In genomic region chr9:95719354-95719753, GRCh38 we compare ENCODE assay signal across 18 cellular contexts.
DNase-seq lines count a peak whose midpoint lies in the region; ATAC-seq, FAIRE-seq and TF ChIP-seq lines count a peak whose summit lies in the region.
"Had no signal": no experiment of that assay in that cellular context is flagged by ENCODE, and none has a peak within 500 bp of the region (broad histone marks: within the 10 kb centered on the region; RNA-seq: fewer than 3 reads in every experiment).

No MANE protein-coding gene starts in this region.

- DNase-seq in Caco-2 (peak; percentile 15 to 57), Peyer's patch (peak in 2 of 3 donors; percentile 64 to 66), endodermal cell (peak; percentile 4), small intestine (peak; percentile 93), CD14-positive monocyte (ENCODE audit: low spot score) (no peak), foreskin keratinocyte (no peak)
- DNase-seq in stimulated activated CD4-positive, alpha-beta T cell treated with anti-CD3 and anti-CD28 coated beads, Interleukin-2, amount 100 ng/mL, for 48 hours = no peak
- DNase-seq: ACHN; CD4-positive, alpha-beta memory T cell; DMS153; DMS79 treated with DMSO at 0.1 percent for 48 hours; EL had no signal

- 0 out of 2 replicates have a peak, but pooled peaks cover 3% of the 10 kb centered on the region for H3K9me3 ChIP-seq in Caco-2
- peaks cover 0 to 6% (median 0%) of the 10 kb centered on the region in 4 donors for H3K9me3 ChIP-seq in Peyer's patch
- peaks cover 12% of the 10 kb centered on the region for H3K9me3 ChIP-seq in endodermal cell (ENCODE audit: control insufficient read depth, low read length)
- no peaks in the 10 kb centered on the region for H3K9me3 ChIP-seq in small intestine (ENCODE audit: control insufficient read depth, low read depth)

- FAIRE-seq in small intestine (lab: Jason Lieb, UNC) = no peak
- FAIRE-seq: D721Med, G401.6, GM12891, H54 had no signal

- H3K4me3 Mint-ChIP-seq in Caco-2 (ENCODE audit: unreplicated experiment) = peak overlapping the region; percentile 54
- no peak overlapping the region for H3K4me3 Mint-ChIP-seq in endodermal cell
- no peak overlapping the region for H3K4me3 Mint-ChIP-seq in CD14-positive monocyte
- H3K4me3 Mint-ChIP-seq: CD4-positive, alpha-beta memory T cell had no signal

- H3K27me3 ChIP-seq in Caco-2 (replicated peaks; ENCODE audit: control insufficient read depth, insufficient read depth, low read length) (no peaks in the 10 kb centered on the region), Peyer's patch (no peaks in the 10 kb centered on the region), endodermal cell (ENCODE audit: control insufficient read depth, insufficient read depth, low read length, poor library complexity, severe bottlenecking) (no peaks in the 10 kb centered on the region), small intestine (ENCODE audit: control insufficient read depth in 2 of 2, insufficient read depth in 2 of 2, low read length in 2 of 2) (no peaks in the 10 kb centered on the region), foreskin keratinocyte (peaks cover 3% of the 10 kb centered on the region)
- H3K27me3 ChIP-seq: BLaER1 treated with 17β-estradiol and CSF1 and Interleukin-3, amounts not matched to agents 10 nM and 100 nM had no signal

- BruUV-seq in Caco-2 (replicated peaks; lab: Mats Ljungman, UMichigan) = no TSS peak

- peaks cover 6% of the 10 kb centered on the region for H3K36me3 Mint-ChIP-seq in Caco-2 (ENCODE audit: insufficient read depth, unreplicated experiment)
- no peaks in the 10 kb centered on the region for H3K36me3 Mint-ChIP-seq in endodermal cell (ENCODE audit: low read depth)
- no peaks in the 10 kb centered on the region for H3K36me3 Mint-ChIP-seq in CD14-positive monocyte

- H3K36me3 ChIP-seq in Caco-2 (ENCODE audit: control insufficient read depth, insufficient read depth, low read length) = no peaks in the 10 kb centered on the region
- H3K36me3 ChIP-seq in Peyer's patch = no peaks in the 10 kb centered on the region
- no peaks in the 10 kb centered on the region for H3K36me3 ChIP-seq in endodermal cell (ENCODE audit: control insufficient read depth, insufficient read depth, low read length)
- H3K36me3 ChIP-seq in small intestine (ENCODE audit: control insufficient read depth in 2 of 2, insufficient read depth in 2 of 2, low read length in 2 of 2) = no peaks in the 10 kb centered on the region

- CTCF ChIA-PET in Caco-2 (lab: Charles Lee) = interaction anchor here (1.4 kb wide), 1 partner anchor 17 kb away, joined by 4 read pairs; no protein-coding TSS in a partner anchor

- TF ChIP-seq POLR2A in Peyer's patch (IDR thresholded peaks at IDR 0.05) = no peak

- H3K4me3 ChIP-seq in Caco-2 (ENCODE audit: low read depth, low read length) (no peak overlapping the region), Peyer's patch (no peak overlapping the region), endodermal cell (ENCODE audit: low read length) (no peak overlapping the region), small intestine (ENCODE audit: low read depth in 1 of 2, low read length in 2 of 2) (no peak overlapping the region)
- H3K4me3 ChIP-seq: BLaER1 treated with 17β-estradiol and CSF1 and Interleukin-3, amounts not matched to agents 10 nM and 100 nM had no signal

- H3K27me3 Mint-ChIP-seq in Caco-2 (ENCODE audit: insufficient read depth, unreplicated experiment) = no peaks in the 10 kb centered on the region
- no peaks in the 10 kb centered on the region for H3K27me3 Mint-ChIP-seq in endodermal cell (ENCODE audit: insufficient read depth)
- peaks cover 0 to 5% (median 3%) of the 10 kb centered on the region in 3 donors for H3K27me3 Mint-ChIP-seq in CD14-positive monocyte (ENCODE audit: low read depth in 3 of 3)
- H3K27me3 Mint-ChIP-seq: CD4-positive, alpha-beta memory T cell had no signal

- TF ChIP-seq CTCF in Caco-2 (IDR thresholded peaks at IDR 0.05; ENCODE audit: insufficient read depth in 1 of 2, low read depth in 1 of 2, low read length in 1 of 2, severe bottlenecking in 1 of 2, unreplicated experiment in 1 of 2) (no peak), Peyer's patch (IDR thresholded peaks at IDR 0.05) (no peak), endodermal cell (conservative IDR thresholded peaks at IDR 0.05) (no peak), CD14-positive monocyte (IDR thresholded peaks at IDR 0.05) (no peak), foreskin keratinocyte (conservative IDR thresholded peaks at IDR 0.05) (no peak)

- H3K9me3 Mint-ChIP-seq in Caco-2 (ENCODE audit: unreplicated experiment) (peaks cover 33% of the 10 kb centered on the region), endodermal cell (peaks cover 14% of the 10 kb centered on the region), CD14-positive monocyte (peaks cover 15 to 31% (median 27%) of the 10 kb centered on the region in 7 donors)

- intact Hi-C loops in Caco-2 (cut with micrococcal nuclease; ENCODE audit: unreplicated experiment) = no loop called here
- intact Hi-C loops in CD14-positive monocyte (cut with micrococcal nuclease) = no loop called here

- peaks cover 11% of the 10 kb centered on the region for H3K4me1 Mint-ChIP-seq in Caco-2 (ENCODE audit: low read depth, unreplicated experiment)
- no peaks in the 10 kb centered on the region for H3K4me1 Mint-ChIP-seq in endodermal cell
- H3K4me1 Mint-ChIP-seq in CD14-positive monocyte = peaks cover 2% of the 10 kb centered on the region

- ATAC-seq in foreskin keratinocyte = no peak
- ATAC-seq: HCT116 had no signal

- H3K4me1 ChIP-seq in Caco-2 (peaks cover 16% of the 10 kb centered on the region), Peyer's patch (peaks cover 0 to 22% (median 2%) of the 10 kb centered on the region in 4 donors), endodermal cell (ENCODE audit: control insufficient read depth, insufficient read depth, low read length) (no peaks in the 10 kb centered on the region), small intestine (ENCODE audit: control insufficient read depth in 2 of 2, insufficient read depth in 1 of 2, low read depth in 1 of 2, low read length in 1 of 2) (peaks cover 0 to 2% of the 10 kb centered on the region in 2 donors), foreskin keratinocyte (no peaks in the 10 kb centered on the region)

- POLR2A ChIA-PET in Caco-2 (lab: Charles Lee) = no interaction called here

- 91 to 97% methylated on average over 8 of the region's 8 CpGs for WGBS in endodermal cell (ENCODE audit: insufficient coverage in 1 of 2, insufficient read length in 1 of 2), 2 experiments
- WGBS in small intestine, 3 donors = 17 to 64% (median 45%) methylated on average over 8 of the region's 8 CpGs

- H3K27ac Mint-ChIP-seq in Caco-2 (ENCODE audit: unreplicated experiment) (no peak overlapping the region), endodermal cell (no peak overlapping the region), CD14-positive monocyte (no peak overlapping the region)
- H3K27ac Mint-ChIP-seq: CD4-positive, alpha-beta memory T cell had no signal

- peak overlapping the region in 2 of 4 donors; percentile 43 to 56 for H3K27ac ChIP-seq in Peyer's patch
- no peak overlapping the region for H3K27ac ChIP-seq in endodermal cell (ENCODE audit: low read depth, low read length)
- H3K27ac ChIP-seq in small intestine (ENCODE audit: low read depth in 1 of 2, low read length in 1 of 2) = no peak overlapping the region
- H3K27ac ChIP-seq in foreskin keratinocyte = no peak overlapping the region
- H3K27ac ChIP-seq: BLaER1 treated with 17β-estradiol and CSF1 and Interleukin-3, amounts not matched to agents 10 nM and 100 nM had no signal

- no peak overlapping the region for H3K9ac ChIP-seq in endodermal cell (ENCODE audit: extremely low read depth, low read length, poor library complexity, severe bottlenecking)
- H3K9ac ChIP-seq: BLaER1 treated with 17β-estradiol and CSF1 and Interleukin-3, amounts not matched to agents 10 nM and 100 nM had no signal

Comparison
In these comparisons a context has a peak if more than half of its experiments do, and no peak if none do; other contexts are left out.
1. DNase-seq: peak in Caco-2 (2 of 2), Peyer's patch (2 of 3), endodermal cell (single experiment) and small intestine (single experiment); none in CD14-positive monocyte (single experiment), stimulated activated CD4-positive, alpha-beta T cell treated with anti-CD3 and anti-CD28 coated beads, Interleukin-2, amount 100 ng/mL, for 48 hours (0 of 2) and foreskin keratinocyte (0 of 2).